33 cellular contexts compared by ENCODE assay signal in genomic region chr13:79735228-79735627, GRCh38.
DNase-seq lines count a peak whose midpoint lies in the region; ATAC-seq and TF ChIP-seq lines count a peak whose summit lies in the region.
"Had no signal": no experiment of that assay in that cellular context is flagged by ENCODE, and none has a peak within 500 bp of the region (broad histone marks: within the 10 kb centered on the region; RNA-seq: fewer than 3 reads in every experiment).

No MANE protein-coding gene starts in this region.

- no peak overlapping the region for H3K4me3 Mint-ChIP-seq in activated T-helper 2 cell treated with anti-CD3 and anti-CD28 coated beads, Interferon-gamma antibody, Interleukin-2, Interleukin-4, amounts not matched to agents 10 μg/mL and 5 μg/mL and 100 μg/mL, durations not matched to agents 14 hours and 24 hours and 36 hours (ENCODE audit: low read depth)
- H3K4me3 Mint-ChIP-seq: activated T-helper 1 cell treated with anti-CD3 and anti-CD28 coated beads, Interleukin-12 subunit alpha, Interleukin-12 subunit beta, Interleukin-2, Interleukin-4 antibody, amounts not matched to agents 30 ng/mL and 10 ng/mL and 1 ng/mL, durations not matched to agents 14 hours and 24 hours and 36 hours; CD4-positive, CD25-positive, alpha-beta regulatory T cell; central memory CD8-positive, alpha-beta T cell; dendritic cell treated with granulocyte-macrophage colony-stimulating factor and Interleukin-4, amounts not matched to agents 40 ng/mL and 50 ng/mL, for 4 days; stimulated activated memory B cell treated with anti-CD40 and anti-IgM and Interleukin-4, amounts not matched to agents 10 μg/mL and 1 μg/mL and 100 μg/mL, for 72 hours had no signal

- no peak for TF ChIP-seq CTCF in heart right ventricle (IDR thresholded peaks at IDR 0.05)
- TF ChIP-seq CTCF in astrocyte of the cerebellum (IDR thresholded peaks at IDR 0.05; ENCODE audit: low read depth, low read length, missing control alignments): no peak
- no peak for TF ChIP-seq CTCF in foreskin fibroblast (IDR thresholded peaks at IDR 0.05; ENCODE audit: low read depth, low read length)

- H3K4me3 ChIP-seq in heart right ventricle (no peak overlapping the region), astrocyte of the cerebellum (ENCODE audit: low read depth, low read length) (no peak overlapping the region), foreskin fibroblast (ENCODE audit: low read depth in 1 of 2, low read length in 2 of 2) (no peak overlapping the region)
- H3K4me3 ChIP-seq: esophagus squamous epithelium, heart left ventricle, K562, upper lobe of right lung had no signal

- in situ Hi-C loops in astrocyte of the cerebellum (cut with HindIII; ENCODE audit: low sequenced_read_pairs): no loop called here

- ATAC-seq in Right ventricle myocardium inferior: peak; percentile 57
- ATAC-seq in heart right ventricle: no peak
- ATAC-seq in GM18873 (IDR thresholded peaks at IDR 0.05; ENCODE audit: low FRiP score, unreplicated experiment): no peak
- no peak for ATAC-seq in activated CD4-positive, CD25-positive, alpha-beta regulatory T cell treated with anti-CD3 and anti-CD28 coated beads, Interleukin-2, amount 50 U/mL, for 24 hours
- ATAC-seq: K562; sciatic nerve; stimulated activated memory B cell treated with anti-CD40 and anti-IgM and Interleukin-4, amounts not matched to agents 10 μg/mL and 1 μg/mL and 100 μg/mL, for 72 hours had no signal

- no peaks in the 10 kb centered on the region for H3K36me3 ChIP-seq in heart right ventricle
- H3K36me3 ChIP-seq: esophagus squamous epithelium, heart left ventricle, neutrophil, upper lobe of right lung had no signal

- H3K4me1 Mint-ChIP-seq in activated T-helper 2 cell treated with anti-CD3 and anti-CD28 coated beads, Interferon-gamma antibody, Interleukin-2, Interleukin-4, amounts not matched to agents 10 μg/mL and 5 μg/mL and 100 μg/mL, durations not matched to agents 14 hours and 24 hours and 36 hours (ENCODE audit: low read depth): no peaks in the 10 kb centered on the region
- H3K4me1 Mint-ChIP-seq: CD4-positive, CD25-positive, alpha-beta regulatory T cell; central memory CD8-positive, alpha-beta T cell; stimulated activated memory B cell treated with anti-CD40 and anti-IgM and Interleukin-4, amounts not matched to agents 10 μg/mL and 1 μg/mL and 100 μg/mL, for 72 hours had no signal

- H3K27me3 ChIP-seq in heart right ventricle: no peaks in the 10 kb centered on the region
- H3K27me3 ChIP-seq: esophagus squamous epithelium, heart left ventricle, neutrophil, upper lobe of right lung had no signal

- DNase-seq in Right ventricle myocardium inferior (ENCODE audit: missing footprints) (no peak), heart right ventricle (no peak), astrocyte of the cerebellum (ENCODE audit: low read depth) (peak; percentile 20), foreskin fibroblast (peak; percentile 26 to 62), germinal center (ENCODE audit: low spot score) (no peak)
- DNase-seq in activated T-helper 2 cell treated with anti-CD3 and anti-CD28 coated beads, Interferon-gamma antibody, Interleukin-2, Interleukin-4, amounts not matched to agents 10 μg/mL and 5 μg/mL and 100 μg/mL, durations not matched to agents 14 hours and 24 hours and 36 hours (ENCODE audit: low spot score): no peak
- DNase-seq: activated CD4-positive, alpha-beta T cell treated with anti-CD3 and anti-CD28 coated beads, Interleukin-2, amount 50 U/mL, for 4 hours; activated CD4-positive, CD25-positive, alpha-beta regulatory T cell; activated naive CD4-positive, alpha-beta T cell treated with anti-CD3 and anti-CD28 coated beads, Interleukin-2, amount 50 U/mL, for 16 hours; anterior cingulate cortex; CD4-positive, CD25-positive, alpha-beta regulatory T cell; DND-41; esophagus squamous epithelium; GOT3; left cardiac atrium; NCI-H2029 treated with DMSO at 0.1 percent for 48 hours; NCI-H345; NCI-H774; stimulated activated CD4-positive, alpha-beta T cell treated with anti-CD3 and anti-CD28 coated beads, Interleukin-4, amount 100 ng/mL, for 4 hours; substantia nigra; upper lobe of right lung had no signal

- no peaks in the 10 kb centered on the region for H3K36me3 Mint-ChIP-seq in activated T-helper 2 cell treated with anti-CD3 and anti-CD28 coated beads, Interferon-gamma antibody, Interleukin-2, Interleukin-4, amounts not matched to agents 10 μg/mL and 5 μg/mL and 100 μg/mL, durations not matched to agents 14 hours and 24 hours and 36 hours (ENCODE audit: low read depth)
- H3K36me3 Mint-ChIP-seq: CD4-positive, CD25-positive, alpha-beta regulatory T cell; stimulated activated memory B cell treated with anti-CD40 and anti-IgM and Interleukin-4, amounts not matched to agents 10 μg/mL and 1 μg/mL and 100 μg/mL, for 72 hours had no signal

- peaks cover 0 to 23% (median 0%) of the 10 kb centered on the region in 11 donors for H3K9me3 ChIP-seq in heart right ventricle
- H3K9me3 ChIP-seq: esophagus squamous epithelium, neutrophil had no signal

- H3K27ac Mint-ChIP-seq in activated T-helper 2 cell treated with anti-CD3 and anti-CD28 coated beads, Interferon-gamma antibody, Interleukin-2, Interleukin-4, amounts not matched to agents 10 μg/mL and 5 μg/mL and 100 μg/mL, durations not matched to agents 14 hours and 24 hours and 36 hours: no peak overlapping the region
- H3K27ac Mint-ChIP-seq: activated T-helper 1 cell treated with anti-CD3 and anti-CD28 coated beads, Interleukin-12 subunit alpha, Interleukin-12 subunit beta, Interleukin-2, Interleukin-4 antibody, amounts not matched to agents 30 ng/mL and 10 ng/mL and 1 ng/mL, durations not matched to agents 14 hours and 24 hours and 36 hours; CD4-positive, CD25-positive, alpha-beta regulatory T cell; dendritic cell treated with granulocyte-macrophage colony-stimulating factor and Interleukin-4, amounts not matched to agents 40 ng/mL and 50 ng/mL, for 4 days; progenitor cell of endocrine pancreas; stimulated activated memory B cell treated with anti-CD40 and anti-IgM and Interleukin-4, amounts not matched to agents 10 μg/mL and 1 μg/mL and 100 μg/mL, for 72 hours had no signal

- intact Hi-C loops in Right ventricle myocardium inferior (cut with DNase I) (no loop called here), heart right ventricle (cut with DNase I) (no loop called here)
- intact Hi-C loops in activated T-helper 2 cell treated with anti-CD3 and anti-CD28 coated beads, Interferon-gamma antibody, Interleukin-2, Interleukin-4, amounts not matched to agents 10 μg/mL and 5 μg/mL and 100 μg/mL, durations not matched to agents 14 hours and 24 hours and 36 hours (cut with micrococcal nuclease): no loop called here

- no peaks in the 10 kb centered on the region for H3K4me1 ChIP-seq in heart right ventricle
- H3K4me1 ChIP-seq: upper lobe of right lung had no signal

- no peaks in the 10 kb centered on the region for H3K9me3 Mint-ChIP-seq in activated T-helper 2 cell treated with anti-CD3 and anti-CD28 coated beads, Interferon-gamma antibody, Interleukin-2, Interleukin-4, amounts not matched to agents 10 μg/mL and 5 μg/mL and 100 μg/mL, durations not matched to agents 14 hours and 24 hours and 36 hours
- H3K9me3 Mint-ChIP-seq: activated T-helper 1 cell treated with anti-CD3 and anti-CD28 coated beads, Interleukin-12 subunit alpha, Interleukin-12 subunit beta, Interleukin-2, Interleukin-4 antibody, amounts not matched to agents 30 ng/mL and 10 ng/mL and 1 ng/mL, durations not matched to agents 14 hours and 24 hours and 36 hours had no signal

- no peak overlapping the region for H3K27ac ChIP-seq in heart right ventricle
- H3K27ac ChIP-seq: 22Rv1, esophagus squamous epithelium, heart left ventricle, neutrophil, upper lobe of right lung had no signal

- no peaks in the 10 kb centered on the region for H3K27me3 Mint-ChIP-seq in activated T-helper 2 cell treated with anti-CD3 and anti-CD28 coated beads, Interferon-gamma antibody, Interleukin-2, Interleukin-4, amounts not matched to agents 10 μg/mL and 5 μg/mL and 100 μg/mL, durations not matched to agents 14 hours and 24 hours and 36 hours (ENCODE audit: low read depth)
- H3K27me3 Mint-ChIP-seq: CD4-positive, CD25-positive, alpha-beta regulatory T cell; central memory CD8-positive, alpha-beta T cell; dendritic cell treated with granulocyte-macrophage colony-stimulating factor and Interleukin-4, amounts not matched to agents 40 ng/mL and 50 ng/mL, for 4 days; stimulated activated memory B cell treated with anti-CD40 and anti-IgM and Interleukin-4, amounts not matched to agents 10 μg/mL and 1 μg/mL and 100 μg/mL, for 72 hours had no signal

Comparison
In these comparisons a context has a peak if more than half of its experiments do, and no peak if none do; other contexts are left out.
1. DNase-seq: peak in astrocyte of the cerebellum (single experiment) and foreskin fibroblast (2 of 2); none in Right ventricle myocardium inferior (single experiment), heart right ventricle (0 of 2), germinal center (single experiment) and activated T-helper 2 cell treated with anti-CD3 and anti-CD28 coated beads, Interferon-gamma antibody, Interleukin-2, Interleukin-4, amounts not matched to agents 10 μg/mL and 5 μg/mL and 100 μg/mL, durations not matched to agents 14 hours and 24 hours and 36 hours (single experiment).